ENCODE assay signal across 8 cellular contexts in genomic region chrX:74614193-74614909, GRCh38. TPM values are rescaled to one million over a fixed set of nuclear protein-coding genes. Genes with fewer than 3 reads are reported as not detected.
DNase-seq lines count a peak whose midpoint lies in the region; TF ChIP-seq lines count a peak whose summit lies in the region.

Gene RLIM, minus strand, starts transcription at chrX:74614624. Its CDS starts 18,647 bp downstream, at chrX:74595977.

- no CpG with 5 or more reads among the region's 59 CpGs for WGBS in H9 (ENCODE audit: extremely low coverage, insufficient read length, low lambda C conversion rate)

- H4K91ac ChIP-seq in H9 (ENCODE audit: insufficient read length, low read depth, low read length), result no peak within 1 kb of the TSS

- H3K36me3 Mint-ChIP-seq in H9 (ENCODE audit: insufficient read depth in 1 of 3, low read depth in 3 of 3) (peaks cover 14 to 31% (median 22%) of the 10 kb centered on the region in 3 experiments), nephron (ENCODE audit: low read depth) (peaks cover 18% of the 10 kb centered on the region)
- H3K36me3 Mint-ChIP-seq in stimulated activated naive CD8-positive, alpha-beta T cell treated with anti-CD3 and anti-CD28 coated beads, Interleukin-15, Interleukin-2, amounts not matched to agents 100 ng/mL and 50 ng/mL, for 24 hours (ENCODE audit: low read depth), result peaks cover 25% of the 10 kb centered on the region

- peak within 1 kb of the TSS; percentile 96; the same call in 1 of the 2 replicates for H3K14ac ChIP-seq in H9 (ENCODE audit: insufficient read depth, low read length)

- H3K4me2 ChIP-seq in H9 (ENCODE audit: insufficient read depth, insufficient read length, low read length), result peak within 1 kb of the TSS; percentile 86

- no peak within 1 kb of the TSS for H2AK5ac ChIP-seq in H9 (ENCODE audit: insufficient read length, low read length)

- H3K27me3 Mint-ChIP-seq in H9 (ENCODE audit: low read depth), result peaks cover 2% of the 10 kb centered on the region
- no peaks in the 10 kb centered on the region for H3K27me3 Mint-ChIP-seq in nephron (ENCODE audit: low read depth)
- no peaks in the 10 kb centered on the region for H3K27me3 Mint-ChIP-seq in stimulated activated naive CD8-positive, alpha-beta T cell treated with anti-CD3 and anti-CD28 coated beads, Interleukin-15, Interleukin-2, amounts not matched to agents 100 ng/mL and 50 ng/mL, for 24 hours

- peaks cover 12% of the 10 kb centered on the region; the same call in 1 of the 2 replicates for H3K79me2 ChIP-seq in H9 (ENCODE audit: insufficient read depth, low read length)

- no peak within 1 kb of the TSS for H4K8ac ChIP-seq in H9 (replicated peaks; ENCODE audit: insufficient read length, low read depth, low read length)

- H3K4me3 ChIP-seq in MG63 (peak within 1 kb of the TSS; percentile 76), fibroblast of the aortic adventitia (ENCODE audit: low read depth, low read length) (peak within 1 kb of the TSS; percentile 80)

- H3K4me1 Mint-ChIP-seq in H9 (peaks cover 3 to 7% of the 10 kb centered on the region in 2 experiments; a peak in 3 of 4 replicates), nephron (peaks cover 5% of the 10 kb centered on the region)
- peaks cover 23% of the 10 kb centered on the region for H3K4me1 Mint-ChIP-seq in stimulated activated naive CD8-positive, alpha-beta T cell treated with anti-CD3 and anti-CD28 coated beads, Interleukin-15, Interleukin-2, amounts not matched to agents 100 ng/mL and 50 ng/mL, for 24 hours (ENCODE audit: low read depth)

- no peak within 1 kb of the TSS for H2AFZ ChIP-seq in H9 (ENCODE audit: low read length)

- peaks cover 20% of the 10 kb centered on the region for H3K36me3 ChIP-seq in MG63

- H3K27ac Mint-ChIP-seq in H9, result peak within 1 kb of the TSS; percentile 98 to 99 (median 98)
- H3K27ac Mint-ChIP-seq in nephron, result peak within 1 kb of the TSS; percentile 99 to 100 (median 99)
- H3K27ac Mint-ChIP-seq in stimulated activated naive CD8-positive, alpha-beta T cell treated with anti-CD3 and anti-CD28 coated beads, Interleukin-15, Interleukin-2, amounts not matched to agents 100 ng/mL and 50 ng/mL, for 24 hours, result peak within 1 kb of the TSS; percentile 98

- H3K18ac ChIP-seq in H9 (ENCODE audit: insufficient read length, low read depth, low read length), result peak within 1 kb of the TSS; percentile 95

- no peak within 1 kb of the TSS for H3K23ac ChIP-seq in H9 (ENCODE audit: insufficient read length, low read depth, low read length)

- H3K4me1 ChIP-seq in H9 (ENCODE audit: insufficient read depth, low read length), result no peaks in the 10 kb centered on the region

- no peak within 1 kb of the TSS for H2BK15ac ChIP-seq in H9 (ENCODE audit: low read depth, low read length)

- H3K56ac ChIP-seq in H9 (ENCODE audit: insufficient read length, low read depth, low read length), result no peak within 1 kb of the TSS

- H2BK20ac ChIP-seq in H9 (ENCODE audit: low read depth, low read length, poor library complexity, severe bottlenecking), result no peak within 1 kb of the TSS

- peak within 1 kb of the TSS; percentile 48 for H3K27ac ChIP-seq in H9 (ENCODE audit: insufficient read length, low read depth, low read length)

- no peak within 1 kb of the TSS for H4K5ac ChIP-seq in H9 (ENCODE audit: insufficient read length, low read depth, low read length)

- H3K79me1 ChIP-seq in H9 (ENCODE audit: insufficient read depth, low read depth, low read length, poor library complexity, severe bottlenecking), result no peaks in the 10 kb centered on the region

- H2BK5ac ChIP-seq in H9 (ENCODE audit: insufficient read length, low read length), result peak within 1 kb of the TSS; percentile 82

- peak within 1 kb of the TSS; percentile 98 for H2BK120ac ChIP-seq in H9 (ENCODE audit: low read depth, low read length, poor library complexity, severe bottlenecking)

- H3K9me3 ChIP-seq in H9 (ENCODE audit: control insufficient read depth, low read depth, low read length) (no peaks in the 10 kb centered on the region), MG63 (no peaks in the 10 kb centered on the region)

- H3K4me3 Mint-ChIP-seq in H9 (peak within 1 kb of the TSS; percentile 93 to 95), nephron (peak within 1 kb of the TSS; percentile 99)
- H3K4me3 Mint-ChIP-seq in stimulated activated naive CD8-positive, alpha-beta T cell treated with anti-CD3 and anti-CD28 coated beads, Interleukin-15, Interleukin-2, amounts not matched to agents 100 ng/mL and 50 ng/mL, for 24 hours, result peak within 1 kb of the TSS; percentile 97

- H3T11ph ChIP-seq in H9 (ENCODE audit: low read length), result peak within 1 kb of the TSS; percentile 30

- no peaks in the 10 kb centered on the region for H4K20me1 ChIP-seq in H9 (ENCODE audit: control insufficient read depth, insufficient read depth, insufficient read length)

- H3K9me3 Mint-ChIP-seq in H9 (peaks cover 48 to 51% of the 10 kb centered on the region in 2 experiments), nephron (peaks cover 7% of the 10 kb centered on the region)
- H3K9me3 Mint-ChIP-seq in stimulated activated naive CD8-positive, alpha-beta T cell treated with anti-CD3 and anti-CD28 coated beads, Interleukin-15, Interleukin-2, amounts not matched to agents 100 ng/mL and 50 ng/mL, for 24 hours, result no peaks in the 10 kb centered on the region

- H3K27me3 ChIP-seq in H9 (ENCODE audit: insufficient read depth, low read length) (no peaks in the 10 kb centered on the region), MG63 (no peaks in the 10 kb centered on the region)

- no peak within 1 kb of the TSS for H2BK12ac ChIP-seq in H9 (ENCODE audit: insufficient read length, low read depth, low read length)

- DNase-seq in ELR (ENCODE audit: low read depth) (peak; percentile 95), H9 (peak; percentile 94), MG63 (peak; percentile 93), SHP77 treated with DMSO at 0.1 percent for 48 hours (lab: John Stamatoyannopoulos, UW) (peak; percentile 59), fibroblast of the aortic adventitia (ENCODE audit: low read depth) (peak; percentile 95)
- DNase-seq in activated effector memory CD4-positive, alpha-beta T cell treated with anti-CD3 and anti-CD28 coated beads, Interleukin-2, amount 50 U/mL, for 16 hours, result peak; percentile 96

- peaks cover 4% of the 10 kb centered on the region for H3K23me2 ChIP-seq in H9 (ENCODE audit: insufficient read length, low read depth, low read length, poor library complexity, severe bottlenecking)

- H3K4ac ChIP-seq in H9 (ENCODE audit: low read depth, low read length), result peak within 1 kb of the TSS; percentile 90; the same call in 1 of the 2 replicates

- TF ChIP-seq CTCF in H9 (conservative IDR thresholded peaks at IDR 0.05) (no peak), fibroblast of the aortic adventitia (IDR thresholded peaks at IDR 0.05; ENCODE audit: insufficient read depth, low read length) (no peak), nephron (IDR thresholded peaks at IDR 0.05; ENCODE audit: unreplicated experiment in 3 of 3) (no peak)

- peak within 1 kb of the TSS; percentile 97 for H3K9ac ChIP-seq in H9 (ENCODE audit: extremely low read depth, insufficient read length, low read length)

RNA-seq across cellular contexts. Expression of gene RLIM, which starts in this region (rescaled TPM):
- total RNA-seq in H9 (2021) (34.4 and 36.4 TPM in 2 replicates), fibroblast of the aortic adventitia (ENCODE audit: low replicate concordance) (41.3 and 63.9 TPM in 2 replicates)
- total RNA-seq in MG63 (2014; rRNA removed; shearing (Covaris generic); ENCODE audit: low replicate concordance), result 18.9 and 27.5 TPM in 2 replicates

Comparison
In these comparisons a context has a peak if more than half of its experiments do, and no peak if none do; other contexts are left out.
1. Peak in every context shown above with its lines: DNase-seq, H3K4me3 ChIP-seq and H3K27ac ChIP-seq.